Comparison of ENCODE assay signal across 8 cellular contexts in the genomic region with DNA sequence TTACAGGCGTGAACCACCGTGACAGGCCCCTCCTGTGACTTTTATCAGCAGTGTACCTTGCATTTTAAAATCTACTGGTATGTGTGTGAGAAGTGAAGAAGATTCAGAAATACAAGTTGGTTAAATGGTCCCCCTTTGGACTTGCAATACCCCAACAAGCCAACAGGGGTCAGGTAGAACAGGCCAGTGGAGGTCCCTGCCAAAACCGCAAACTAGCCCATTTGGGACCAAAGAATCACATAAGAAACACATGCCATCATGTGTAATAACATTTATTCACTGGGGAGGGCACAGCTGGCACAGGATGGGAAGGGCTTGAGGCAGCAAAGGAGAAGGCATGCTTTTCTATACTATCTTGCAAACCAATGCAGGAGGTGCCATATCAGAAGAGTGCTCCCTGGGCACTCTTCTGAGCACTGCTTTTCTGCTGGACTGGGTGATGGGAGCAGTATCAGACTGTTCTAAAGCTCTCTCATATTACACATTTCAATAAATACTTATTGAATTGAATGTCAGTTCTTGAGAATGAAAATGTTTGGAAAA.
DNase-seq lines count a peak whose midpoint lies in the region; ATAC-seq and TF ChIP-seq lines count a peak whose summit lies in the region.

No MANE protein-coding gene starts in this region.

- TF ChIP-seq RAD21 in HCT116 (IDR thresholded peaks at IDR 0.05; ENCODE audit: low read depth) = peak; percentile 67

- POLR2A ChIA-PET in HCT116 (lab: Charles Lee) = no interaction called here
- POLR2A ChIA-PET in WTC11 (lab: Charles Lee) = no interaction called here

- RAD21 ChIA-PET in HCT116 (lab: Charles Lee; ENCODE audit: low non-redundant PET in 1 of 2, low total read pairs in 2 of 2, uncharacterized antibody in 2 of 2, unreplicated experiment in 2 of 2) = no interaction called here

- H4K20me1 ChIP-seq in HCT116 (ENCODE audit: insufficient read depth) = no peaks in the 10 kb centered on the region

- H3K27ac ChIP-seq in HCT116 (ENCODE audit: low read depth, low read length) = no peak overlapping the region
- no peak overlapping the region for H3K27ac ChIP-seq in parathyroid adenoma

- H3K9me3 ChIP-seq in HCT116 (ENCODE audit: control insufficient read depth in 1 of 2, insufficient read depth in 1 of 2, low read depth in 1 of 2, low read length in 2 of 2) (no peaks in the 10 kb centered on the region), parathyroid adenoma (ENCODE audit: control insufficient read depth, low read length) (no peaks in the 10 kb centered on the region)

- H3K79me2 ChIP-seq in HCT116 (ENCODE audit: insufficient read depth, low read length) (no peaks in the 10 kb centered on the region), parathyroid adenoma (peaks cover 12% of the 10 kb centered on the region)

- H2AFZ ChIP-seq in HCT116 (ENCODE audit: low read depth, low read length, poor library complexity, severe bottlenecking) (no peak overlapping the region), parathyroid adenoma (no peak overlapping the region)

- no peak overlapping the region for H3K27ac Mint-ChIP-seq in WTC11

- no peak for TF ChIP-seq POLR2A in HCT116 (IDR thresholded peaks at IDR 0.05; ENCODE audit: borderline replicate concordance, extremely low read depth, insufficient read depth, insufficient read length)

- no peaks in the 10 kb centered on the region for H3K9me2 ChIP-seq in HCT116 (ENCODE audit: insufficient read depth)

- no TSS peak for BruUV-seq in HCT116 (replicated peaks; lab: Mats Ljungman, UMichigan)

- H3K4me2 ChIP-seq in HCT116 (ENCODE audit: low read length) (no peak overlapping the region), parathyroid adenoma (ENCODE audit: low read length) (no peak overlapping the region)

- no peak overlapping the region for H3K4me3 Mint-ChIP-seq in WTC11

- H3K27me3 Mint-ChIP-seq in WTC11 (ENCODE audit: low read depth) = no peaks in the 10 kb centered on the region

- H3K4me1 ChIP-seq in HCT116 (ENCODE audit: control insufficient read depth in 1 of 2, insufficient read depth in 2 of 2, low read length in 2 of 2) = no peaks in the 10 kb centered on the region
- H3K4me1 ChIP-seq in parathyroid adenoma = no peaks in the 10 kb centered on the region

- H3K27me3 ChIP-seq in HCT116 (ENCODE audit: insufficient read depth, low read length) (no peaks in the 10 kb centered on the region), parathyroid adenoma (ENCODE audit: control insufficient read depth, insufficient read depth, low read length) (no peaks in the 10 kb centered on the region)

- peak; percentile 67; the same call in 1 of the 2 replicates for ATAC-seq in HCT116
- ATAC-seq in WTC11 = peak; percentile 78
- no peak for ATAC-seq in GM18520 (IDR thresholded peaks at IDR 0.05; ENCODE audit: unreplicated experiment)
- ATAC-seq in HG02938 (IDR thresholded peaks at IDR 0.05; ENCODE audit: unreplicated experiment) = no peak
- ATAC-seq in GM19023 (IDR thresholded peaks at IDR 0.05; ENCODE audit: unreplicated experiment) = no peak

- peak; percentile 72 for TF ChIP-seq CTCF in AG09319 (IDR thresholded peaks at IDR 0.05; ENCODE audit: low read depth, low read length)
- TF ChIP-seq CTCF in HCT116 (IDR thresholded peaks at IDR 0.05 in 2 of 3, conservative IDR thresholded peaks at IDR 0.05 in 1 of 3; ENCODE audit: borderline replicate concordance in 1 of 3, insufficient read depth in 1 of 3, low read depth in 2 of 3, low read length in 2 of 3) = peak; percentile 54 to 77 (median 74); a peak in 4 of 6 replicates
- peak; percentile 93 for TF ChIP-seq CTCF in WTC11 (IDR thresholded peaks at IDR 0.05)
- TF ChIP-seq CTCF in epithelial cell of esophagus (IDR thresholded peaks at IDR 0.05; ENCODE audit: insufficient read depth, low read depth, low read length, missing control alignments) = peak; percentile 61
- peak; percentile 63 for TF ChIP-seq CTCF in parathyroid adenoma (IDR thresholded peaks at IDR 0.05)

- H3K36me3 Mint-ChIP-seq in WTC11 = no peaks in the 10 kb centered on the region

- H3K9me3 Mint-ChIP-seq in WTC11 = no peaks in the 10 kb centered on the region

- H3K9ac ChIP-seq in HCT116 (ENCODE audit: low read length) = no peak overlapping the region
- no peak overlapping the region for H3K9ac ChIP-seq in parathyroid adenoma

- peaks cover 9% of the 10 kb centered on the region for H3K4me1 Mint-ChIP-seq in WTC11

- H3K36me3 ChIP-seq in HCT116 (ENCODE audit: control insufficient read depth in 1 of 2, insufficient read depth in 2 of 2, low read length in 2 of 2) (no peaks in the 10 kb centered on the region), parathyroid adenoma (ENCODE audit: control insufficient read depth, insufficient read depth, low read length) (no peaks in the 10 kb centered on the region)

- no peak overlapping the region for H3K4me3 ChIP-seq in HCT116 (replicated peaks in 1 of 2; ENCODE audit: low read depth in 1 of 2, low read length in 2 of 2)
- H3K4me3 ChIP-seq in epithelial cell of esophagus (ENCODE audit: low read length) = no peak overlapping the region
- no peak overlapping the region for H3K4me3 ChIP-seq in parathyroid adenoma (ENCODE audit: low read depth, low read length)

- CTCF ChIA-PET in HCT116 (lab: Charles Lee) (no interaction called here), WTC11 (lab: Charles Lee) (no interaction called here)

- intact Hi-C loops in HCT116 (cut with micrococcal nuclease) = loop anchor here (1.0 kb wide), 1 partner anchor 276 kb away; no protein-coding TSS in a partner anchor

- DNase-seq in AG09319 (ENCODE audit: extremely low read depth, low read depth) = no peak
- peak; percentile 13 for DNase-seq in HCT116 (ENCODE audit: low read depth, low spot score)
- peak; percentile 65 for DNase-seq in WTC11 (ENCODE audit: low spot score)
- peak; percentile 38 for DNase-seq in epithelial cell of esophagus (ENCODE audit: low read depth)

TF ChIP-seq in HCT116, 20 proteins besides CTCF, POLR2A, EP300 and RAD21:
- TF ChIP-seq TCF7L2 (IDR thresholded peaks at IDR 0.05; ENCODE audit: borderline replicate concordance, extremely low read depth, insufficient read depth, insufficient read length) (no peak), EZH2 (IDR thresholded peaks at IDR 0.05) (no peak), EGR1 (IDR thresholded peaks at IDR 0.05; ENCODE audit: low read depth) (no peak), JUND (IDR thresholded peaks at IDR 0.05) (no peak), POLR2AphosphoS5 (IDR thresholded peaks at IDR 0.05; ENCODE audit: low read depth, low read length) (no peak)
- TF ChIP-seq, protein P1, sequence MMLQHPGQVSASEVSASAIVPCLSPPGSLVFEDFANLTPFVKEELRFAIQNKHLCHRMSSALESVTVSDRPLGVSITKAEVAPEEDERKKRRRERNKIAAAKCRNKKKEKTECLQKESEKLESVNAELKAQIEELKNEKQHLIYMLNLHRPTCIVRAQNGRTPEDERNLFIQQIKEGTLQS (IDR thresholded peaks at IDR 0.05) = no peak

TF ChIP-seq in WTC11, 78 proteins besides CTCF, POLR2A, EP300 and RAD21:
- TF ChIP-seq SMAD4 (CRISPR knock-in tag; IDR thresholded peaks at IDR 0.05) (no peak), IRF2 (CRISPR knock-in tag; IDR thresholded peaks at IDR 0.05; ENCODE audit: borderline replicate concordance, low read depth) (no peak), ZNF121 (CRISPR knock-in tag; IDR thresholded peaks at IDR 0.05) (no peak), KAT7 (CRISPR knock-in tag; IDR thresholded peaks at IDR 0.05; ENCODE audit: borderline replicate concordance) (no peak), GRHL2 (CRISPR knock-in tag; IDR thresholded peaks at IDR 0.05; ENCODE audit: insufficient replicate concordance, severe bottlenecking) (no peak), HMGA2 (CRISPR knock-in tag; IDR thresholded peaks at IDR 0.05) (no peak)
- TF ChIP-seq, protein P2, sequence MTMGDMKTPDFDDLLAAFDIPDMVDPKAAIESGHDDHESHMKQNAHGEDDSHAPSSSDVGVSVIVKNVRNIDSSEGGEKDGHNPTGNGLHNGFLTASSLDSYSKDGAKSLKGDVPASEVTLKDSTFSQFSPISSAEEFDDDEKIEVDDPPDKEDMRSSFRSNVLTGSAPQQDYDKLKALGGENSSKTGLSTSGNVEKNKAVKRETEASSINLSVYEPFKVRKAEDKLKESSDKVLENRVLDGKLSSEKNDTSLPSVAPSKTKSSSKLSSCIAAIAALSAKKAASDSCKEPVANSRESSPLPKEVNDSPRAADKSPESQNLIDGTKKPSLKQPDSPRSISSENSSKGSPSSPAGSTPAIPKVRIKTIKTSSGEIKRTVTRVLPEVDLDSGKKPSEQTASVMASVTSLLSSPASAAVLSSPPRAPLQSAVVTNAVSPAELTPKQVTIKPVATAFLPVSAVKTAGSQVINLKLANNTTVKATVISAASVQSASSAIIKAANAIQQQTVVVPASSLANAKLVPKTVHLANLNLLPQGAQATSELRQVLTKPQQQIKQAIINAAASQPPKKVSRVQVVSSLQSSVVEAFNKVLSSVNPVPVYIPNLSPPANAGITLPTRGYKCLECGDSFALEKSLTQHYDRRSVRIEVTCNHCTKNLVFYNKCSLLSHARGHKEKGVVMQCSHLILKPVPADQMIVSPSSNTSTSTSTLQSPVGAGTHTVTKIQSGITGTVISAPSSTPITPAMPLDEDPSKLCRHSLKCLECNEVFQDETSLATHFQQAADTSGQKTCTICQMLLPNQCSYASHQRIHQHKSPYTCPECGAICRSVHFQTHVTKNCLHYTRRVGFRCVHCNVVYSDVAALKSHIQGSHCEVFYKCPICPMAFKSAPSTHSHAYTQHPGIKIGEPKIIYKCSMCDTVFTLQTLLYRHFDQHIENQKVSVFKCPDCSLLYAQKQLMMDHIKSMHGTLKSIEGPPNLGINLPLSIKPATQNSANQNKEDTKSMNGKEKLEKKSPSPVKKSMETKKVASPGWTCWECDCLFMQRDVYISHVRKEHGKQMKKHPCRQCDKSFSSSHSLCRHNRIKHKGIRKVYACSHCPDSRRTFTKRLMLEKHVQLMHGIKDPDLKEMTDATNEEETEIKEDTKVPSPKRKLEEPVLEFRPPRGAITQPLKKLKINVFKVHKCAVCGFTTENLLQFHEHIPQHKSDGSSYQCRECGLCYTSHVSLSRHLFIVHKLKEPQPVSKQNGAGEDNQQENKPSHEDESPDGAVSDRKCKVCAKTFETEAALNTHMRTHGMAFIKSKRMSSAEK (CRISPR knock-in tag; IDR thresholded peaks at IDR 0.05; ENCODE audit: borderline replicate concordance) = no peak

Comparison
In these comparisons a context has a peak if more than half of its experiments do, and no peak if none do; other contexts are left out.
1. ATAC-seq: peak in HCT116 (single experiment) and WTC11 (single experiment); none in GM18520 (single experiment), HG02938 (single experiment) and GM19023 (single experiment).
2. Peak in every context shown above with its lines, with median percentiles within 50 percentile points of each other: CTCF ChIP-seq.